Comparison of ENCODE assay signal across 15 cellular contexts in genomic region chr9:112712678-112713077, GRCh38.
DNase-seq lines count a peak whose midpoint lies in the region; ATAC-seq and TF ChIP-seq lines count a peak whose summit lies in the region.
"Had no signal": no experiment of that assay in that cellular context is flagged by ENCODE, and none has a peak within 500 bp of the region (broad histone marks: within the 10 kb centered on the region; RNA-seq: fewer than 3 reads in every experiment).

No MANE protein-coding gene starts in this region.

- H3K79me2 ChIP-seq in Loucy (ENCODE audit: insufficient read depth, low read length), result peaks cover 82% of the 10 kb centered on the region

- H3K36me3 Mint-ChIP-seq in stimulated activated naive CD8-positive, alpha-beta T cell treated with anti-CD3 and anti-CD28 coated beads, Interleukin-15, Interleukin-2, amounts not matched to agents 100 ng/mL and 50 ng/mL, for 24 hours (ENCODE audit: low read depth), result peaks cover 34% of the 10 kb centered on the region
- H3K36me3 Mint-ChIP-seq in central memory CD8-positive, alpha-beta T cell (ENCODE audit: insufficient read depth), result peaks cover 13% of the 10 kb centered on the region

- no peak for TF ChIP-seq CTCF in Loucy (conservative IDR thresholded peaks at IDR 0.05; ENCODE audit: low read length)

- H3K4me2 ChIP-seq in Loucy (ENCODE audit: low read depth, low read length, poor library complexity, severe bottlenecking), result peak overlapping the region; percentile 30

- no peaks in the 10 kb centered on the region for H3K9me2 ChIP-seq in Loucy (replicated peaks; ENCODE audit: low read depth, low read length)

- H3K27me3 Mint-ChIP-seq in stimulated activated naive CD8-positive, alpha-beta T cell treated with anti-CD3 and anti-CD28 coated beads, Interleukin-15, Interleukin-2, amounts not matched to agents 100 ng/mL and 50 ng/mL, for 24 hours, result no peaks in the 10 kb centered on the region
- no peaks in the 10 kb centered on the region for H3K27me3 Mint-ChIP-seq in central memory CD8-positive, alpha-beta T cell
- H3K27me3 Mint-ChIP-seq: CD4-positive, alpha-beta memory T cell had no signal

- no peak overlapping the region for H2AFZ ChIP-seq in Loucy (ENCODE audit: low read length)

- H4K20me1 ChIP-seq in Loucy (ENCODE audit: insufficient read depth, low read length, poor library complexity, severe bottlenecking), result peaks cover 41% of the 10 kb centered on the region

- TF ChIP-seq POLR2A in erythroblast (IDR thresholded peaks at IDR 0.05; ENCODE audit: low read length), result no peak

- H3K27ac Mint-ChIP-seq in stimulated activated naive CD8-positive, alpha-beta T cell treated with anti-CD3 and anti-CD28 coated beads, Interleukin-15, Interleukin-2, amounts not matched to agents 100 ng/mL and 50 ng/mL, for 24 hours, result peak overlapping the region; percentile 2
- H3K27ac Mint-ChIP-seq in central memory CD8-positive, alpha-beta T cell (ENCODE audit: low read depth), result peak overlapping the region; percentile 17

- H3K36me3 ChIP-seq in Loucy (ENCODE audit: insufficient read depth, low read length), result no peaks in the 10 kb centered on the region; the same call in 1 of the 2 replicates

- no peaks in the 10 kb centered on the region for H3K27me3 ChIP-seq in Loucy (ENCODE audit: insufficient read depth, low read length, poor library complexity, severe bottlenecking)

- H3K4me1 Mint-ChIP-seq in stimulated activated naive CD8-positive, alpha-beta T cell treated with anti-CD3 and anti-CD28 coated beads, Interleukin-15, Interleukin-2, amounts not matched to agents 100 ng/mL and 50 ng/mL, for 24 hours (ENCODE audit: low read depth), result peaks cover 45% of the 10 kb centered on the region
- peaks cover 50% of the 10 kb centered on the region for H3K4me1 Mint-ChIP-seq in central memory CD8-positive, alpha-beta T cell

- no peaks in the 10 kb centered on the region for H3K9me3 Mint-ChIP-seq in stimulated activated naive CD8-positive, alpha-beta T cell treated with anti-CD3 and anti-CD28 coated beads, Interleukin-15, Interleukin-2, amounts not matched to agents 100 ng/mL and 50 ng/mL, for 24 hours
- no peaks in the 10 kb centered on the region for H3K9me3 Mint-ChIP-seq in central memory CD8-positive, alpha-beta T cell

- 0 out of 2 replicates have a peak, but pooled peaks cover 2% of the 10 kb centered on the region for H3F3A ChIP-seq in Loucy (ENCODE audit: low read depth)

- peaks cover 31% of the 10 kb centered on the region for H3K4me1 ChIP-seq in Loucy (ENCODE audit: insufficient read depth, low read length, poor library complexity, severe bottlenecking)
- H3K4me1 ChIP-seq: HAP-1 had no signal

- 0 out of 2 replicates have a peak, but pooled peaks cover 3% of the 10 kb centered on the region for H3K9me3 ChIP-seq in Loucy (ENCODE audit: insufficient read depth, low read depth, low read length)
- H3K9me3 ChIP-seq: HAP-1 had no signal

- no peak overlapping the region for H3K4me3 Mint-ChIP-seq in stimulated activated naive CD8-positive, alpha-beta T cell treated with anti-CD3 and anti-CD28 coated beads, Interleukin-15, Interleukin-2, amounts not matched to agents 100 ng/mL and 50 ng/mL, for 24 hours
- no peak overlapping the region for H3K4me3 Mint-ChIP-seq in central memory CD8-positive, alpha-beta T cell

- no peak for DNase-seq in stimulated activated naive CD8-positive, alpha-beta T cell treated with anti-CD3 and anti-CD28 coated beads, Interleukin-15, Interleukin-2, amounts not matched to agents 100 U/mL and 50 U/mL, for 24 hours
- DNase-seq in central memory CD8-positive, alpha-beta T cell (ENCODE audit: low spot score in 2 of 2), result no peak
- DNase-seq in erythroblast (lab: John Stamatoyannopoulos, UW) (no peak), globus pallidus (ENCODE audit: low spot score) (no peak)
- DNase-seq: C1 segment of cervical spinal cord; Calu3; CD4-positive, alpha-beta memory T cell; COR-L47; DMS53; DMS79 treated with DMSO at 0.1 percent for 48 hours; GF-D8; GOT3 had no signal

- H3K4me3 ChIP-seq in Loucy (ENCODE audit: low read length, poor library complexity, severe bottlenecking), result no peak overlapping the region
- H3K4me3 ChIP-seq: HAP-1 had no signal

- H3K9ac ChIP-seq in Loucy (ENCODE audit: low read depth, low read length, poor library complexity, severe bottlenecking), result no peak overlapping the region

- no peak for ATAC-seq in stimulated activated naive CD8-positive, alpha-beta T cell treated with anti-CD3 and anti-CD28 coated beads, Interleukin-15, Interleukin-2, amounts not matched to agents 100 U/mL and 50 U/mL, for 24 hours
- ATAC-seq in central memory CD8-positive, alpha-beta T cell (replicated peaks; ENCODE audit: extremely low read depth, poor library complexity, severe bottlenecking), result no peak
